8 cellular contexts compared by ENCODE assay signal in genomic region chr14:81533536-81534343, GRCh38. TPM values are rescaled to one million over a fixed set of nuclear protein-coding genes. Genes with fewer than 3 reads are reported as not detected.
DNase-seq lines count a peak whose midpoint lies in the region; ATAC-seq and TF ChIP-seq lines count a peak whose summit lies in the region.

SEL1L (minus strand) TSS chr14:81533853; CDS start chr14:81533744, 109 bp downstream.

- peak; percentile 100 for DNase-seq in GM04504 (ENCODE audit: low read depth)
- peak; percentile 98 for DNase-seq in NCI-H1048 (lab: John Stamatoyannopoulos, UW)
- peak; percentile 92 for DNase-seq in SK-N-SH
- DNase-seq in activated naive CD4-positive, alpha-beta T cell treated with anti-CD3 and anti-CD28 coated beads, Interleukin-2, amount 50 U/mL, for 16 hours = peak; percentile 100
- DNase-seq in germinal center (ENCODE audit: low spot score) = peak; percentile 96
- peak; percentile 99 for DNase-seq in non-pigmented ciliary epithelial cell (ENCODE audit: low read depth)
- peak; percentile 100 for DNase-seq in superior temporal gyrus (ENCODE audit: extremely low spot score)

- H3K4me3 ChIP-seq in SK-N-SH (ENCODE audit: low read depth in 2 of 2, low read length in 1 of 2) = peak within 1 kb of the TSS; percentile 94 to 99

- no peaks in the 10 kb centered on the region for H3K9me2 ChIP-seq in SK-N-SH

- H3K9me3 ChIP-seq in SK-N-SH = no peaks in the 10 kb centered on the region

- no peaks in the 10 kb centered on the region for H3K27me3 ChIP-seq in SK-N-SH (ENCODE audit: insufficient read depth)

- no peak for TF ChIP-seq RAD21 in SK-N-SH (IDR thresholded peaks at IDR 0.05; ENCODE audit: low read length)

- H3K9ac ChIP-seq in SK-N-SH = peak within 1 kb of the TSS; percentile 71

- H4K20me1 ChIP-seq in SK-N-SH (ENCODE audit: insufficient read depth) = peaks cover 8% of the 10 kb centered on the region; the same call in 1 of the 2 replicates

- no peak for TF ChIP-seq CTCF in SK-N-SH (IDR thresholded peaks at IDR 0.05)

- H2AFZ ChIP-seq in SK-N-SH (ENCODE audit: low read depth) = peak within 1 kb of the TSS; percentile 74

- H3K4me2 ChIP-seq in SK-N-SH = peak within 1 kb of the TSS; percentile 91

- peak; percentile 96 for ATAC-seq in HG02571 (IDR thresholded peaks at IDR 0.05; ENCODE audit: unreplicated experiment)

- CTCF ChIA-PET in SK-N-SH (lab: Yijun Ruan, JAX) = no interaction called here

- H3K4me1 ChIP-seq in SK-N-SH (ENCODE audit: control insufficient read depth in 1 of 2, insufficient read depth in 2 of 2, low read depth in 1 of 2, low read length in 1 of 2) = peaks cover 5 to 7% of the 10 kb centered on the region in 2 experiments; a peak in 3 of 4 replicates

- WGBS in SK-N-SH (ENCODE audit: low lambda C conversion rate) = 1% methylated on average over 28 of the region's 50 CpGs

- H3K27ac ChIP-seq in SK-N-SH (ENCODE audit: low read depth in 2 of 2, low read length in 1 of 2) = peak within 1 kb of the TSS; percentile 21 to 53; a peak in 2 of 4 replicates

- POLR2A ChIA-PET in SK-N-SH (lab: Yijun Ruan, JAX) = no interaction called here

- H3F3A ChIP-seq in SK-N-SH (replicated peaks; ENCODE audit: insufficient read depth) = no peaks in the 10 kb centered on the region

- no peak for TF ChIP-seq EP300 in SK-N-SH (IDR thresholded peaks at IDR 0.05; ENCODE audit: borderline replicate concordance in 1 of 2, low read depth in 1 of 2, low read length in 1 of 2)

- peaks cover 49% of the 10 kb centered on the region for H3K79me2 ChIP-seq in SK-N-SH (ENCODE audit: insufficient read depth)

- H3K36me3 ChIP-seq in SK-N-SH (replicated peaks in 1 of 2; ENCODE audit: control insufficient read depth in 1 of 2, insufficient read depth in 2 of 2, low read length in 1 of 2) = no peaks in the 10 kb centered on the region

TF ChIP-seq in SK-N-SH, 30 proteins besides CTCF, POLR2A, EP300 and RAD21:
- TF ChIP-seq TEAD4 (IDR thresholded peaks at IDR 0.05; ENCODE audit: borderline replicate concordance, insufficient read depth) (no peak), IRF3 (IDR thresholded peaks at IDR 0.05; ENCODE audit: low read depth, low read length) (peak; percentile 77), GATA2 (CRISPR knock-in tag; IDR thresholded peaks at IDR 0.05) (no peak), GABPA (IDR thresholded peaks at IDR 0.05; ENCODE audit: low read depth) (peak; percentile 70), TAF1 (IDR thresholded peaks at IDR 0.05; ENCODE audit: borderline replicate concordance, low read depth, low read length) (peak; percentile 54; the same call in 1 of the 2 replicates), REST (IDR thresholded peaks at IDR 0.05; ENCODE audit: low read depth, low read length) (no peak), CHD2 (IDR thresholded peaks at IDR 0.05; ENCODE audit: low read length, partially characterized antibody) (peak; percentile 92), MAX (IDR thresholded peaks at IDR 0.05; ENCODE audit: low read depth) (0 out of 2 replicates have a peak, but pooled peaks have one; percentile 48), RFX5 (IDR thresholded peaks at IDR 0.05; ENCODE audit: low read length) (peak; percentile 72; the same call in 1 of the 2 replicates), JUND (IDR thresholded peaks at IDR 0.05) (no peak), POLR2AphosphoS5 (IDR thresholded peaks at IDR 0.05; ENCODE audit: low read depth, low read length) (peak; percentile 54; the same call in 1 of the 2 replicates), RXRA (IDR thresholded peaks at IDR 0.05; ENCODE audit: borderline replicate concordance, low read depth) (no peak), ELF1 (IDR thresholded peaks at IDR 0.05) (peak; percentile 87), PBX3 (IDR thresholded peaks at IDR 0.05) (peak; percentile 73), MXI1 (IDR thresholded peaks at IDR 0.05; ENCODE audit: low read depth, low read length) (peak; percentile 72), SIN3A (IDR thresholded peaks at IDR 0.05; ENCODE audit: borderline replicate concordance, low read depth, low read length) (peak; percentile 68; the same call in 1 of the 2 replicates)

RNA-seq across cellular contexts. Expression of gene SEL1L, which starts in this region (rescaled TPM):
- polyA plus RNA-seq in SK-N-SH (2012; rRNA removed) = 13.8 and 14.4 TPM in 2 replicates
- 14.2 and 15.9 TPM in 2 replicates for polyA plus RNA-seq in SK-N-SH (2012; cell fraction: cytosol; rRNA removed)
- 9.8 and 17.2 TPM in 2 replicates for polyA plus RNA-seq in SK-N-SH (2012; cell fraction: nucleus; rRNA removed)

Comparison
In these comparisons a context has a peak if more than half of its experiments do, and no peak if none do; other contexts are left out.
1. Peak in every context shown above with its lines: DNase-seq, ATAC-seq, H3K4me3 ChIP-seq and H3K27ac ChIP-seq.